19 cellular contexts compared by ENCODE assay signal in the genomic region with DNA sequence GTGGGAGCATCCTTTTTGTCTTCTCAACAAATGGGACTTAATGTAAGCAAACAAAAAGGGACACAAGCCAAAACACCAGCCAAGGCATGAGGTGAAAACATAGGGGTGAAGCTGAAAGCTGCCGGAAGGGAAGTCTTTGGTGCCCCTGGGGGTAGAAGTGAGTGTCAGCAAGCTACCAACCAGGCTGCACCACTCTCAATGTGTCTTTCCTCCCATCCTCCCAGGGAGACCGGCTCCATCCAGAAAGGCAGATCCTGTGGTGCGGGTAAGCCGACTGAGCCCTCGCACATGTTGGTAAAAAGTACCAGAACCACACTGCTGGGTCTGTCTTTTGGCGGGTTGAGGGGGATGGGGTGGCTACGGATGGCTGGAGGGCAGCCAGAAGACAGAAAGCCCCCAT. TPM values are rescaled to one million over a fixed set of nuclear protein-coding genes. Genes with fewer than 3 reads are reported as not detected.
A peak's percentile ranks its signal among the peaks of the same experiment; 100 is the strongest.
DNase-seq lines count a peak whose midpoint lies in the region; ATAC-seq and TF ChIP-seq lines count a peak whose summit lies in the region.
"Had no signal": no experiment of that assay in that cellular context is flagged by ENCODE, and none has a peak within 500 bp of the region (broad histone marks: within the 10 kb centered on the region; RNA-seq: fewer than 3 reads in every experiment).

No MANE protein-coding gene starts in this region.

- H3K36me3 ChIP-seq in Panc1 (ENCODE audit: control insufficient read depth, insufficient read depth, low read length) = no peaks in the 10 kb centered on the region

- TF ChIP-seq CTCF in Panc1 (IDR thresholded peaks at IDR 0.05) (no peak), foreskin keratinocyte (conservative IDR thresholded peaks at IDR 0.05) (peak; percentile 27), type B pancreatic cell (conservative IDR thresholded peaks at IDR 0.05) (peak; percentile 50)

- H3K9me3 ChIP-seq in Panc1 (ENCODE audit: control insufficient read depth, insufficient read depth, low read depth, low read length) = no peaks in the 10 kb centered on the region
- H3K9me3 ChIP-seq: Caco-2, left ventricle myocardium inferior, testis had no signal

- no peak overlapping the region for H3K27ac ChIP-seq in Panc1 (ENCODE audit: low read length)
- no peak overlapping the region for H3K27ac ChIP-seq in foreskin keratinocyte
- H3K27ac ChIP-seq: dorsolateral prefrontal cortex, SK-N-MC, testis had no signal

- H3K27me3 ChIP-seq in Panc1 (ENCODE audit: control insufficient read depth, insufficient read depth, low read length) = no peaks in the 10 kb centered on the region
- no peaks in the 10 kb centered on the region for H3K27me3 ChIP-seq in foreskin keratinocyte
- H3K27me3 ChIP-seq: dorsolateral prefrontal cortex, testis had no signal

- H3K36me3 Mint-ChIP-seq in type B pancreatic cell = peaks cover 23% of the 10 kb centered on the region

- CTCF ChIA-PET in Panc1 (lab: Charles Lee) = interaction anchor here (1.4 kb wide), 1 partner anchor 30 kb away, joined by 7 read pairs; no protein-coding TSS in a partner anchor

- intact Hi-C loops in Panc1 (cut with micrococcal nuclease; ENCODE audit: unreplicated experiment) = no loop called here

- DNase-seq in NCI-H82 (lab: John Stamatoyannopoulos, UW) (peak; percentile 66), NCI-H82 treated with DMSO at 0.1 percent for 48 hours (lab: John Stamatoyannopoulos, UW; ENCODE audit: unreplicated experiment) (no peak), Panc1 (ENCODE audit: low read depth, low spot score) (no peak), foreskin keratinocyte (no peak), type B pancreatic cell (ENCODE audit: extremely low spot score, unreplicated experiment) (no peak), NCI-H1436 treated with DMSO at 0.1 percent for 48 hours (lab: John Stamatoyannopoulos, UW) (no peak), NCI-H146 (lab: John Stamatoyannopoulos, UW) (no peak)
- DNase-seq: activated CD8-positive, alpha-beta T cell treated with anti-CD3 and anti-CD28 coated beads for 36 hours; Caco-2; dorsolateral prefrontal cortex; HCEC 1CT; left ventricle myocardium inferior; naive thymus-derived CD4-positive, alpha-beta T cell; NCI-H1092 treated with DMSO at 0.1 percent for 48 hours; stimulated activated CD4-positive, alpha-beta T cell treated with anti-CD3 and anti-CD28 coated beads, Interleukin-2, amount 100 ng/mL, for 24 hours; testis had no signal

- H3K27me3 Mint-ChIP-seq in type B pancreatic cell = no peaks in the 10 kb centered on the region
- H3K27me3 Mint-ChIP-seq: activated CD8-positive, alpha-beta T cell treated with anti-CD3 and anti-CD28 coated beads for 36 hours; activated T-helper 17 cell treated with anti-CD3 and anti-CD28 coated beads, Interleukin-2, amount 50 U/mL, for 72 hours; naive thymus-derived CD4-positive, alpha-beta T cell had no signal

- in situ Hi-C loops in Panc1 (cut with HindIII; ENCODE audit: low pct_unique_long_range_greater_than_20kb, low sequenced_read_pairs) = no loop called here

- no peak overlapping the region for H3K4me3 Mint-ChIP-seq in type B pancreatic cell
- H3K4me3 Mint-ChIP-seq: activated CD8-positive, alpha-beta T cell treated with anti-CD3 and anti-CD28 coated beads for 36 hours; activated T-helper 17 cell treated with anti-CD3 and anti-CD28 coated beads, Interleukin-2, amount 50 U/mL, for 72 hours; naive thymus-derived CD4-positive, alpha-beta T cell had no signal

- H3K4me1 ChIP-seq in Panc1 (ENCODE audit: control insufficient read depth, insufficient read depth, low read length) (no peaks in the 10 kb centered on the region; the same call in 1 of the 2 replicates), foreskin keratinocyte (peaks cover 8% of the 10 kb centered on the region)
- H3K4me1 ChIP-seq: Caco-2 had no signal

- H3K27ac Mint-ChIP-seq in type B pancreatic cell = peak overlapping the region; percentile 21
- H3K27ac Mint-ChIP-seq: activated CD8-positive, alpha-beta T cell treated with anti-CD3 and anti-CD28 coated beads for 36 hours; activated T-helper 17 cell treated with anti-CD3 and anti-CD28 coated beads, Interleukin-2, amount 50 U/mL, for 72 hours had no signal

- ATAC-seq in Panc1 = 0 out of 2 replicates have a peak, but pooled peaks have one; percentile 42
- ATAC-seq in foreskin keratinocyte = no peak
- ATAC-seq in HG02970 (IDR thresholded peaks at IDR 0.05; ENCODE audit: low FRiP score, unreplicated experiment) = no peak
- ATAC-seq: activated CD8-positive, alpha-beta T cell treated with anti-CD3 and anti-CD28 coated beads for 36 hours; activated T-helper 17 cell treated with anti-CD3 and anti-CD28 coated beads, Interleukin-2, amount 50 U/mL, for 72 hours; naive thymus-derived CD4-positive, alpha-beta T cell had no signal

- H3K4me1 Mint-ChIP-seq in type B pancreatic cell (ENCODE audit: unreplicated experiment) = peaks cover 21% of the 10 kb centered on the region
- H3K4me1 Mint-ChIP-seq: activated T-helper 17 cell treated with anti-CD3 and anti-CD28 coated beads, Interleukin-2, amount 50 U/mL, for 72 hours had no signal

- H3K9me3 Mint-ChIP-seq in type B pancreatic cell = no peaks in the 10 kb centered on the region
- H3K9me3 Mint-ChIP-seq: activated CD8-positive, alpha-beta T cell treated with anti-CD3 and anti-CD28 coated beads for 36 hours; activated T-helper 17 cell treated with anti-CD3 and anti-CD28 coated beads, Interleukin-2, amount 50 U/mL, for 72 hours; naive thymus-derived CD4-positive, alpha-beta T cell had no signal

- H3K4me3 ChIP-seq in Panc1 (ENCODE audit: low read depth in 2 of 2, low read length in 2 of 2) = no peak overlapping the region
- H3K4me3 ChIP-seq: dorsolateral prefrontal cortex, left ventricle myocardium inferior, SK-N-MC, testis had no signal

- no TSS peak for BruUV-seq in Panc1 (replicated peaks; lab: Mats Ljungman, UMichigan)

- POLR2A ChIA-PET in Panc1 (lab: Charles Lee) = no interaction called here

RNA-seq across cellular contexts. Expression of a gene that starts 52.0 kb away (rescaled TPM):
- total RNA-seq in Panc1 (2021; ENCODE audit: unreplicated experiment) (230 TPM), foreskin keratinocyte (113 and 118 TPM in 2 replicates), type B pancreatic cell (ENCODE audit: low replicate concordance) (81.2 and 97.0 TPM in 2 replicates)
- 434 TPM for polyA plus RNA-seq in Panc1 (2012; ENCODE audit: insufficient read length)
- 67.3 and 72.1 TPM in 2 replicates for polyA plus RNA-seq in foreskin keratinocyte
